8 cellular contexts compared by ENCODE assay signal in the genomic region with DNA sequence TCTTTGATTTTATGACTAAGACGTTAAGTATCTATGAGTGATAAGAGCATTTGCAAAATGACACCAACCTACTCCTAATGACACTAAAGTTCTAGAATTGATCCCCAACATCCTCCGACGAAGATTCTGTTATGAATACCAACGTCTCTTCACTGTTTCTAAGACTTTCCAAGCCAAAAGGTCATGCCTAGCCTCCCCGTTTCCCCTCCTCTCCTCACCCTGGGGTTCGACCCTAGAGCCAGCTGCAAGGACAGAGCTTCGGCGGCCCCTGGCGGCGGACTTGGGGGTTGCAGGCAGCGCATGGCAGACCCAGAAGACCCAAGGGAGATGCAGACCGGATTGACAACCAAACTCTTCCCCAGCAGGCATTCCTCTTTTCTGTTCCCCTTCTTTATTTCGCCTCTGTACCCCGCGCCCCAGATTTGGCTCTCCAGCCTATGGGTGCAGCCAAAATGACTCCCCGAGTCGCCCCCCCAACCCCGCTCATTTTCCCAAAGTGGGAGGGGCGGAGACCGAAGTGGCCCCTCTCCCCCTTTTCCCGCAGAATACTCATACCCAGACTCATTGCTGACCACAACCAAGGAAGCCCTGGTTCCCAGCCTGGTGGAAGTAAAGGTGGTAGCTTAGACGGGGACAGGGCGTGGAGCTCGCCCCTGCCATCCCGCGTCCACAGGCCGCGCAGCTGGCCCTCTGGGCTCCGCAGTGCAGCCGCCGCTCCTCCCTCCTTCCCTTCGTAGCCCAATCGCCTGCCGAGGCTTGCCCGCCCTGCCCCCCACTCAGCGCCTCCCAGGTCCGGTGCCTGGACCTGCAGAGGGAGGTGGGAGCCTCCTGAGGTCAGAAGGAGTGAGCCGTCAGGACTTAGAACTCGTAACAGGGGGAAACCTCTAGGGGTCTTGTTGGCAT. TPM values are rescaled to one million over a fixed set of nuclear protein-coding genes. Genes with fewer than 3 reads are reported as not detected.
DNase-seq lines count a peak whose midpoint lies in the region; ATAC-seq, FAIRE-seq and TF ChIP-seq lines count a peak whose summit lies in the region.

No MANE protein-coding gene starts in this region.

- CTCF ChIA-PET in activated B cell treated with CpG ODN at 0.5 μM for 24 hours (lab: Charles Lee), result interaction anchor here (1.2 to 4.4 kb wide), 13 partner anchors 26 to 204 kb away, joined by 3 to 32 read pairs (median 5); a partner anchor contains a TSS

- FAIRE-seq in bronchial epithelial cell (lab: Jason Lieb, UNC), result no peak

- H3K36me3 Mint-ChIP-seq in activated B cell treated with CpG ODN at 0.5 μM for 24 hours (ENCODE audit: low read depth), result peaks cover 6% of the 10 kb centered on the region

- H3K27ac Mint-ChIP-seq in activated B cell treated with CpG ODN at 0.5 μM for 24 hours, result peak overlapping the region; percentile 97

- intact Hi-C loops in activated B cell treated with CpG ODN at 0.5 μM for 24 hours (cut with micrococcal nuclease), result loop anchor here (1.0 to 10.0 kb wide), 9 partner anchors 26 to 888 kb away; a partner anchor contains a TSS

- no peaks in the 10 kb centered on the region for H3K36me3 ChIP-seq in bronchial epithelial cell (ENCODE audit: control insufficient read depth, insufficient read depth, low read length)

- DNase-seq in DMS153 treated with DMSO at 0.1 percent for 48 hours (lab: John Stamatoyannopoulos, UW; ENCODE audit: unreplicated experiment) (peak; percentile 59), NCI-H2227 treated with DMSO at 0.1 percent for 48 hours (lab: John Stamatoyannopoulos, UW) (peak; percentile 47), activated B cell treated with CpG ODN at 0.5 μM for 24 hours (peak; percentile 92), bronchial epithelial cell (ENCODE audit: low read depth) (peak; percentile 59), inferior parietal cortex (ENCODE audit: extremely low spot score) (peak; percentile 90), NCI-H1048 (lab: John Stamatoyannopoulos, UW) (no peak)
- peak; percentile 97 for DNase-seq in stimulated activated CD4-positive, alpha-beta T cell treated with anti-CD3 and anti-CD28 coated beads, Interleukin-15, amount 100 ng/mL, for 24 hours

- H3K4me3 ChIP-seq in bronchial epithelial cell (ENCODE audit: low read depth, low read length), result peak overlapping the region; percentile 14

- no peak for TF ChIP-seq CTCF in activated B cell treated with CpG ODN at 0.5 μM for 24 hours (IDR thresholded peaks at IDR 0.05)
- peak; percentile 97 for TF ChIP-seq CTCF in bronchial epithelial cell (IDR thresholded peaks at IDR 0.05; ENCODE audit: insufficient read depth, low read length, severe bottlenecking)

- no peaks in the 10 kb centered on the region for H3K9me3 Mint-ChIP-seq in activated B cell treated with CpG ODN at 0.5 μM for 24 hours

- peaks cover 50% of the 10 kb centered on the region for H3K4me1 Mint-ChIP-seq in activated B cell treated with CpG ODN at 0.5 μM for 24 hours

- POLR2A ChIA-PET in activated B cell treated with CpG ODN at 0.5 μM for 24 hours (lab: Charles Lee), result interaction anchor here (0.6 to 2.9 kb wide), 14 partner anchors 12 to 1468 kb away, joined by 3 to 30 read pairs (median 7); a partner anchor contains a TSS

- H3K27me3 ChIP-seq in bronchial epithelial cell (ENCODE audit: control insufficient read depth, insufficient read depth, low read length), result no peaks in the 10 kb centered on the region

- no peaks in the 10 kb centered on the region for H3K27me3 Mint-ChIP-seq in activated B cell treated with CpG ODN at 0.5 μM for 24 hours

- peak overlapping the region; percentile 80 for H3K4me3 Mint-ChIP-seq in activated B cell treated with CpG ODN at 0.5 μM for 24 hours

- ATAC-seq in HG02763 (IDR thresholded peaks at IDR 0.05; ENCODE audit: unreplicated experiment) (peak; percentile 27), activated B cell treated with CpG ODN at 0.5 μM for 24 hours (ENCODE audit: low read depth) (peak; percentile 41)

RNA-seq across cellular contexts. Expression of a gene that starts 4.1 kb away (rescaled TPM):
- total RNA-seq in activated B cell treated with CpG ODN at 0.5 μM for 24 hours (73.8 and 97.7 TPM in 2 replicates), bronchial epithelial cell (144 and 153 TPM in 2 replicates)

RNA-seq across cellular contexts. Expression of a gene that starts 24.7 kb away (rescaled TPM):
- total RNA-seq in activated B cell treated with CpG ODN at 0.5 μM for 24 hours (0.49 and 0.69 TPM in 2 replicates), bronchial epithelial cell (0.38 and 0.53 TPM in 2 replicates)

RNA-seq across cellular contexts. Expression of a gene that starts 41.3 kb away (rescaled TPM):
- total RNA-seq in activated B cell treated with CpG ODN at 0.5 μM for 24 hours, result not detected in 2 replicates
- total RNA-seq in bronchial epithelial cell, result not detected in 2 replicates

RNA-seq across cellular contexts. Expression of a gene that starts 48.5 kb away (rescaled TPM):
- total RNA-seq in activated B cell treated with CpG ODN at 0.5 μM for 24 hours (507 and 570 TPM in 2 replicates), bronchial epithelial cell (429 and 572 TPM in 2 replicates)

RNA-seq across cellular contexts. Expression of a gene that starts 49.2 kb away (rescaled TPM):
- total RNA-seq in activated B cell treated with CpG ODN at 0.5 μM for 24 hours, result 19.3 and 21.1 TPM in 2 replicates
- total RNA-seq in bronchial epithelial cell, result 7.7 and 11.6 TPM in 2 replicates
